3 cellular contexts compared by ENCODE assay signal in genomic region chr3:100666699-100667098, GRCh38.
TF ChIP-seq lines count a peak whose summit lies in the region.

No MANE protein-coding gene starts in this region.

TF ChIP-seq in IMR-90, 13 proteins besides CTCF, POLR2A, EP300 and RAD21:
- TF ChIP-seq CEBPB (IDR thresholded peaks at IDR 0.05; ENCODE audit: low read depth, low read length): peak; percentile 48

TF ChIP-seq in H1, 55 proteins besides CTCF, POLR2A, EP300 and RAD21:
- peak; percentile 74 for TF ChIP-seq CEBPB (IDR thresholded peaks at IDR 0.05; ENCODE audit: low read depth, low read length)

TF ChIP-seq in HepG2, 621 proteins besides CTCF, POLR2A, EP300 and RAD21:
- TF ChIP-seq CEBPB (IDR thresholded peaks at IDR 0.05; ENCODE audit: borderline replicate concordance, low read depth, low read length): peak; percentile 29; the same call in 1 of the 2 replicates
